In genomic region chr11:15158351-15159015, GRCh38 we compare ENCODE assay signal across 17 cellular contexts. TPM values are rescaled to one million over a fixed set of nuclear protein-coding genes. Genes with fewer than 3 reads are reported as not detected.
A peak's percentile ranks its signal among the peaks of the same experiment; 100 is the strongest.
DNase-seq lines count a peak whose midpoint lies in the region; ATAC-seq and TF ChIP-seq lines count a peak whose summit lies in the region.
"Had no signal": no experiment of that assay in that cellular context is flagged by ENCODE, and none has a peak within 500 bp of the region (broad histone marks: within the 10 kb centered on the region; RNA-seq: fewer than 3 reads in every experiment).

No MANE protein-coding gene starts in this region.

- in situ Hi-C loops in IMR-90 (cut with MboI; ENCODE audit: low sequenced_read_pairs) = loop anchor here (5.0 kb wide), 1 partner anchor 46 kb away; the partner anchor contains the start of gene INSC

- H2BK120ac ChIP-seq in IMR-90 (ENCODE audit: low read depth, low read length) = peak overlapping the region; percentile 89

- H3K27ac ChIP-seq in IMR-90 (ENCODE audit: insufficient read depth, low read length) = peak overlapping the region; percentile 65
- H3K27ac ChIP-seq: ascending aorta, gastrocnemius medialis had no signal

- H2BK20ac ChIP-seq in IMR-90 (ENCODE audit: low read depth, low read length) = peak overlapping the region; percentile 98

- TF ChIP-seq POLR2A in IMR-90 (IDR thresholded peaks at IDR 0.05; ENCODE audit: low read depth, low read length) = no peak

- peak overlapping the region; percentile 88 for H3K23ac ChIP-seq in IMR-90 (ENCODE audit: low read depth, low read length)

- TF ChIP-seq RAD21 in IMR-90 (IDR thresholded peaks at IDR 0.05; ENCODE audit: low read length) = no peak

- peaks cover 32% of the 10 kb centered on the region for H3K4me1 ChIP-seq in IMR-90 (ENCODE audit: control insufficient read depth, insufficient read depth, low read length)
- H3K4me1 ChIP-seq: ascending aorta, gastrocnemius medialis had no signal

- peak overlapping the region; percentile 95 for H2BK5ac ChIP-seq in IMR-90 (ENCODE audit: low read depth, low read length, poor library complexity, severe bottlenecking)

- H2AFZ ChIP-seq in IMR-90 (replicated peaks; ENCODE audit: low read length, poor library complexity) = peak overlapping the region; percentile 71

- peak; percentile 46 for ATAC-seq in IMR-90 (ENCODE audit: low read depth)
- peak; percentile 71 for ATAC-seq in left lobe of liver
- ATAC-seq in HG03039 (IDR thresholded peaks at IDR 0.05; ENCODE audit: unreplicated experiment) = no peak
- no peak for ATAC-seq in esophagus mucosa
- ATAC-seq in left ventricle myocardium superior = no peak
- ATAC-seq: gastrocnemius medialis had no signal

- H3K27me3 ChIP-seq in BJ (ENCODE audit: control insufficient read depth, insufficient read depth, low read length) (no peaks in the 10 kb centered on the region), IMR-90 (ENCODE audit: control insufficient read depth, insufficient read depth, low read length) (no peaks in the 10 kb centered on the region)
- H3K27me3 ChIP-seq: ascending aorta, gastrocnemius medialis had no signal

- H3K4me3 ChIP-seq in BJ (ENCODE audit: low read depth, low read length) (no peak overlapping the region), IMR-90 (ENCODE audit: insufficient read depth, low read depth, low read length) (no peak overlapping the region)
- H3K4me3 ChIP-seq: ascending aorta, gastrocnemius medialis had no signal

- no peak overlapping the region for H3K9ac ChIP-seq in IMR-90 (ENCODE audit: low read depth, low read length)

- intact Hi-C loops in IMR-90 (cut with micrococcal nuclease) (loop anchor here (1.0 kb wide), 1 partner anchor 57 kb away; no protein-coding TSS in a partner anchor), left ventricle myocardium superior (cut with micrococcal nuclease) (no loop called here)

- H3K79me1 ChIP-seq in IMR-90 (ENCODE audit: low read depth in 1 of 2, low read length in 2 of 2) = peaks cover 0 to 19% of the 10 kb centered on the region in 2 experiments; a peak in 2 of 4 replicates

- H3K36me3 ChIP-seq in BJ (ENCODE audit: control insufficient read depth, insufficient read depth, low read length) (no peaks in the 10 kb centered on the region), IMR-90 (ENCODE audit: control insufficient read depth, insufficient read depth, low read length) (no peaks in the 10 kb centered on the region)
- H3K36me3 ChIP-seq: ascending aorta, gastrocnemius medialis had no signal

- H3K14ac ChIP-seq in IMR-90 (replicated peaks; ENCODE audit: low read depth, low read length) = peak overlapping the region; percentile 65

- H2AK9ac ChIP-seq in IMR-90 (replicated peaks; ENCODE audit: low read depth, low read length, poor library complexity) = peak overlapping the region; percentile 35

- H2AK5ac ChIP-seq in IMR-90 (ENCODE audit: low read depth, low read length) = peak overlapping the region; percentile 79; the same call in 1 of the 2 replicates

- peak overlapping the region; percentile 84 for H4K8ac ChIP-seq in IMR-90 (ENCODE audit: low read depth in 2 of 2, low read length in 2 of 2)

- H2BK15ac ChIP-seq in IMR-90 (ENCODE audit: low read depth, low read length) = peak overlapping the region; percentile 81; the same call in 1 of the 3 replicates

- dilution Hi-C loops in IMR-90 (cut with HindIII; ENCODE audit: low sequenced_read_pairs, unreplicated experiment) = no loop called here

- H3K9me3 ChIP-seq in IMR-90 (ENCODE audit: control insufficient read depth, insufficient read depth, low read length) = 0 out of 2 replicates have a peak, but pooled peaks cover under 1% of the 10 kb centered on the region
- H3K9me3 ChIP-seq: ascending aorta, gastrocnemius medialis had no signal

- peak overlapping the region; percentile 77 for H3K18ac ChIP-seq in IMR-90 (ENCODE audit: low read depth, low read length)

- H3K56ac ChIP-seq in IMR-90 (ENCODE audit: extremely low read depth, insufficient read depth, low read length) = peak overlapping the region; percentile 60

- peaks cover 24% of the 10 kb centered on the region for H3K9me1 ChIP-seq in IMR-90 (ENCODE audit: insufficient read depth, low read length)

- peak overlapping the region; percentile 52 for H4K5ac ChIP-seq in IMR-90 (ENCODE audit: low read depth, low read length)

- no peaks in the 10 kb centered on the region; the same call in 1 of the 2 replicates for H4K20me1 ChIP-seq in IMR-90 (ENCODE audit: insufficient read depth, low read length)

- H4K91ac ChIP-seq in IMR-90 (ENCODE audit: insufficient read depth, low read depth, low read length) = peak overlapping the region; percentile 96

- no CpG with 5 or more reads among the region's 3 CpGs for WGBS in IMR-90 (ENCODE audit: extremely low coverage in 2 of 2, insufficient read length in 1 of 2), 2 experiments

- CTCF ChIA-PET in BJ (lab: Yijun Ruan, JAX) = interaction anchor here (0.7 to 3.3 kb wide), 21 partner anchors 9 to 369 kb away, joined by 3 to 31 read pairs (median 6); no protein-coding TSS in a partner anchor
- CTCF ChIA-PET in IMR-90 (lab: Yijun Ruan, JAX) = interaction anchor here (0.6 to 5.1 kb wide), 8 partner anchors 11 to 479 kb away, joined by 3 to 45 read pairs (median 6); no protein-coding TSS in a partner anchor

- no peak for TF ChIP-seq CTCF in BJ (IDR thresholded peaks at IDR 0.05; ENCODE audit: insufficient read depth, low read depth, low read length)
- TF ChIP-seq CTCF in IMR-90 (conservative IDR thresholded peaks at IDR 0.05; ENCODE audit: low read depth, low read length) = no peak

- no TSS peak for BruUV-seq in IMR-90 (replicated peaks; lab: Mats Ljungman, UMichigan)

- H3K4ac ChIP-seq in IMR-90 (ENCODE audit: low read depth, low read length) = peak overlapping the region; percentile 92

- H3K4me2 ChIP-seq in IMR-90 (ENCODE audit: low read depth, low read length) = peak overlapping the region; percentile 23; the same call in 1 of the 2 replicates

- DNase-seq in BJ (ENCODE audit: low read depth) = peak; percentile 52
- peak; percentile 88 for DNase-seq in IMR-90
- DNase-seq in epidermal melanocyte (ENCODE audit: insufficient read length, low spot score) = peak; percentile 48
- DNase-seq in left lobe of liver (ENCODE audit: low spot score) = no peak
- no peak for DNase-seq in stimulated activated CD4-positive, alpha-beta T cell treated with anti-CD3 and anti-CD28 coated beads, Interleukin-1b, Interleukin-23, amount 100 ng/mL, for 48 hours
- DNase-seq in left ventricle myocardium superior = no peak
- DNase-seq: gastrocnemius medialis; KG1; midbrain; NCI-H1436 treated with DMSO at 0.1 percent for 48 hours; NCI-H510A; occipital lobe; stimulated activated naive B cell treated with anti-CD40 and anti-IgM and Interleukin-4, amounts not matched to agents 10 μg/mL and 1 μg/mL and 100 μg/mL, for 72 hours had no signal

- POLR2A ChIA-PET in BJ (lab: Charles Lee) = no interaction called here
- POLR2A ChIA-PET in IMR-90 (lab: Charles Lee; ENCODE audit: unreplicated experiment) = interaction anchor here (0.6 kb wide), 2 partner anchors 25 to 31 kb away, joined by 3 to 4 read pairs; no protein-coding TSS in a partner anchor

TF ChIP-seq in IMR-90, 13 proteins besides CTCF, POLR2A, EP300 and RAD21:
- 0 out of 2 replicates have a peak, but pooled peaks have one; percentile 25 for TF ChIP-seq USF2 (IDR thresholded peaks at IDR 0.05; ENCODE audit: low read depth, low read length)
- 0 out of 2 replicates have a peak, but pooled peaks have one; percentile 12 for TF ChIP-seq FOS (IDR thresholded peaks at IDR 0.05; ENCODE audit: low read depth, low read length)
- peak; percentile 39; the same call in 1 of the 2 replicates for TF ChIP-seq NFE2L2 (IDR thresholded peaks at IDR 0.05; ENCODE audit: low read depth, low read length)
- no peak for TF ChIP-seq BHLHE40 (IDR thresholded peaks at IDR 0.05; ENCODE audit: low read depth, low read length)
TF ChIP-seq in IMR-90: peak in this region for 3.

RNA-seq across cellular contexts. Expression of gene INSC, which starts 43.8 kb away (rescaled TPM):
- 0.10 TPM in 1 of 2 replicates, not detected in the other for polyA plus RNA-seq in BJ (2011; rRNA removed)
- 0.19 and 0.46 TPM in 2 replicates for polyA minus RNA-seq in BJ (2011; rRNA and poly(A)+ RNA removed)
- 0.56 and 1.4 TPM in 2 replicates for total RNA-seq in IMR-90 (2012; rRNA removed)
- 0.53 and 0.87 TPM in 2 replicates for polyA plus RNA-seq in IMR-90 (2012; rRNA removed)
- polyA plus RNA-seq in IMR-90 (2012; cell fraction: cytosol; rRNA removed) = 0.42 and 0.49 TPM in 2 replicates
- 0.81 and 1.2 TPM in 2 replicates for polyA plus RNA-seq in IMR-90 (2012; cell fraction: nucleus; rRNA removed; ENCODE audit: low replicate concordance)
- total RNA-seq in left lobe of liver = 0.20 TPM
- 0.12 TPM for total RNA-seq in esophagus mucosa
- 0.40 TPM for total RNA-seq in left ventricle myocardium superior
- total RNA-seq: ascending aorta, dermis microvascular lymphatic vessel endothelial cell, gastrocnemius medialis had no signal

Comparison
In these comparisons a context has a peak if more than half of its experiments do, and no peak if none do; other contexts are left out.
1. DNase-seq: peak in BJ (single experiment), IMR-90 (single experiment) and epidermal melanocyte (single experiment); none in left lobe of liver (single experiment), stimulated activated CD4-positive, alpha-beta T cell treated with anti-CD3 and anti-CD28 coated beads, Interleukin-1b, Interleukin-23, amount 100 ng/mL, for 48 hours (single experiment) and left ventricle myocardium superior (single experiment).
2. ATAC-seq: peak in IMR-90 (single experiment) and left lobe of liver (single experiment); none in HG03039 (single experiment), esophagus mucosa (single experiment) and left ventricle myocardium superior (single experiment).